Comparison of ENCODE assay signal across 16 cellular contexts in genomic region chr19:41334793-41335192, GRCh38. TPM values are rescaled to one million over a fixed set of nuclear protein-coding genes. Genes with fewer than 3 reads are reported as not detected.
DNase-seq lines count a peak whose midpoint lies in the region; ATAC-seq and TF ChIP-seq lines count a peak whose summit lies in the region.
"Had no signal": no experiment of that assay in that cellular context is flagged by ENCODE, and none has a peak within 500 bp of the region (broad histone marks: within the 10 kb centered on the region; RNA-seq: fewer than 3 reads in every experiment).

No MANE protein-coding gene starts in this region.

- no peak overlapping the region for H3K4me3 ChIP-seq in HL-60 (replicated peaks; ENCODE audit: insufficient read depth, low read length)
- H3K4me3 ChIP-seq: esophagus muscularis mucosa, GM23248 had no signal

- peak overlapping the region; percentile 53 for H3K27ac ChIP-seq in HL-60 (replicated peaks)
- H3K27ac ChIP-seq: C4-2B, GM23248, WERI-Rb-1 had no signal

- peak overlapping the region; percentile 43 for H3K27ac Mint-ChIP-seq in activated T-helper 17 cell treated with anti-CD3 and anti-CD28 coated beads, Interleukin-2, amount 50 U/mL, for 72 hours
- H3K27ac Mint-ChIP-seq: mesothelial cell of epicardium had no signal

- peak; percentile 85 for DNase-seq in CD1c-positive myeloid dendritic cell (ENCODE audit: extremely low spot score)
- no peak for DNase-seq in HL-60 (ENCODE audit: low read depth in 1 of 2, low spot score in 1 of 2)
- DNase-seq in medulla oblongata (ENCODE audit: extremely low spot score) = peak; percentile 55
- no peak for DNase-seq in GM10248 (ENCODE audit: extremely low spot score)
- no peak for DNase-seq in epidermal melanocyte (ENCODE audit: insufficient read length, low spot score)
- no peak for DNase-seq in HT-29 (ENCODE audit: low spot score)
- DNase-seq: caudate nucleus, GM23248, NCI-H1436 treated with DMSO at 0.1 percent for 48 hours, NCI-H524 treated with DMSO at 0.1 percent for 48 hours, WERI-Rb-1 had no signal

- POLR2A ChIA-PET in GM10248 (lab: Yijun Ruan, JAX) = interaction anchor here (1.2 kb wide), 1 partner anchor 32 kb away, joined by 3 read pairs; no protein-coding TSS in a partner anchor

- H3K27me3 Mint-ChIP-seq in activated T-helper 17 cell treated with anti-CD3 and anti-CD28 coated beads, Interleukin-2, amount 50 U/mL, for 72 hours = no peaks in the 10 kb centered on the region

- H3K27me3 ChIP-seq in HL-60 (ENCODE audit: insufficient read depth, poor library complexity, severe bottlenecking) = no peaks in the 10 kb centered on the region
- H3K27me3 ChIP-seq: esophagus muscularis mucosa had no signal

- H3K4me1 Mint-ChIP-seq in activated T-helper 17 cell treated with anti-CD3 and anti-CD28 coated beads, Interleukin-2, amount 50 U/mL, for 72 hours = peaks cover 38% of the 10 kb centered on the region
- H3K4me1 Mint-ChIP-seq: mesothelial cell of epicardium had no signal

- H3K9me3 Mint-ChIP-seq in activated T-helper 17 cell treated with anti-CD3 and anti-CD28 coated beads, Interleukin-2, amount 50 U/mL, for 72 hours = no peaks in the 10 kb centered on the region
- H3K9me3 Mint-ChIP-seq: mesothelial cell of epicardium had no signal

- CTCF ChIA-PET in GM10248 (lab: Yijun Ruan, JAX) = interaction anchor here (1.0 to 4.6 kb wide), 5 partner anchors 12 to 236 kb away, joined by 3 to 18 read pairs (median 4); no protein-coding TSS in a partner anchor

- no peak for TF ChIP-seq CTCF in HL-60 (IDR thresholded peaks at IDR 0.05; ENCODE audit: insufficient read depth, low read length)
- TF ChIP-seq CTCF in GM10248 (IDR thresholded peaks at IDR 0.05; ENCODE audit: control extremely low read depth, extremely low read depth, low read depth, missing control alignments) = no peak

- H3K36me3 Mint-ChIP-seq in activated T-helper 17 cell treated with anti-CD3 and anti-CD28 coated beads, Interleukin-2, amount 50 U/mL, for 72 hours (ENCODE audit: low read depth) = peaks cover 100% of the 10 kb centered on the region

- ATAC-seq in activated T-helper 17 cell treated with anti-CD3 and anti-CD28 coated beads, Interleukin-2, amount 50 U/mL, for 72 hours (replicated peaks) = peak; percentile 12
- ATAC-seq in GM21526 (IDR thresholded peaks at IDR 0.05; ENCODE audit: low FRiP score, unreplicated experiment) = no peak

- H3K4me3 Mint-ChIP-seq in activated T-helper 17 cell treated with anti-CD3 and anti-CD28 coated beads, Interleukin-2, amount 50 U/mL, for 72 hours = no peak overlapping the region
- H3K4me3 Mint-ChIP-seq: mesothelial cell of epicardium had no signal

RNA-seq across cellular contexts. Expression of gene TGFB1, which starts 18.9 kb away (rescaled TPM):
- total RNA-seq in activated T-helper 17 cell treated with anti-CD3 and anti-CD28 coated beads, Interleukin-2, amount 50 U/mL, for 72 hours = 100 to 1,000 TPM; 107 to 158 TPM
- 2.5 and 2.6 TPM in 2 replicates for total RNA-seq in HT-29 (2014; rRNA removed; shearing (Covaris generic))

RNA-seq across cellular contexts. Expression of gene CCDC97, which starts 24.8 kb away (rescaled TPM):
- total RNA-seq in activated T-helper 17 cell treated with anti-CD3 and anti-CD28 coated beads, Interleukin-2, amount 50 U/mL, for 72 hours = 10 to 100 TPM; 35.1 to 40.9 TPM
- 34.5 and 39.5 TPM in 2 replicates for total RNA-seq in HT-29 (2014; rRNA removed; shearing (Covaris generic))

RNA-seq across cellular contexts. Expression of gene B9D2, which starts 29.2 kb away (rescaled TPM):
- 1 to 10 TPM; 6.7 to 9.5 TPM for total RNA-seq in activated T-helper 17 cell treated with anti-CD3 and anti-CD28 coated beads, Interleukin-2, amount 50 U/mL, for 72 hours
- 26.9 and 32.1 TPM in 2 replicates for total RNA-seq in HT-29 (2014; rRNA removed; shearing (Covaris generic))

RNA-seq across cellular contexts. Expression of gene TMEM91, which starts 41.5 kb away (rescaled TPM):
- 10 to 100 TPM in 1 of 2 donors, 1 to 10 TPM in 1; 3.5 to 15.1 TPM for total RNA-seq in activated T-helper 17 cell treated with anti-CD3 and anti-CD28 coated beads, Interleukin-2, amount 50 U/mL, for 72 hours
- 10.2 and 11.0 TPM in 2 replicates for total RNA-seq in HT-29 (2014; rRNA removed; shearing (Covaris generic))

Comparison
In these comparisons a context has a peak if more than half of its experiments do, and no peak if none do; other contexts are left out.
1. DNase-seq: peak in CD1c-positive myeloid dendritic cell (single experiment) and medulla oblongata (single experiment); none in HL-60 (0 of 2), GM10248 (single experiment), epidermal melanocyte (single experiment) and HT-29 (single experiment).
2. RNA of gene TGFB1, which starts 18.9 kb away (total RNA-seq): 107 to 158 TPM in activated T-helper 17 cell treated with anti-CD3 and anti-CD28 coated beads, Interleukin-2, amount 50 U/mL, for 72 hours; 2.5 to 2.6 TPM in HT-29; every median in the first group is over 10 times any median in the second.